In the genomic region with DNA sequence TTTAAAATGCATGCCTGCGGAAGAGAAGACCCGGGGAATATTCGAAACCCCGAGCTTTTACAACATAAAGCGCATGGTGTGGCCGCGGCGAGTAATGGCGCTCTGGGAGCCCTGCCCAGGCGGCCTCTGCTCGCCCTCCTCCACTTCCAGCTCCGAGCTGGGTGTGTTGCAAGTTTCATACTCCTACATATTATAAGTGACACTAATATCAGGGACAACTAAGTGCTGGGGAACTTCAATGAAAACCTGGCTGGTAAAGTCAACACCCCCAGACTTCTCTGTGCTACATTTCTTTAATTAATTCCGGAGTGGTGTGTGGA, we compare ENCODE assay signal across 1 cellular context.
TF ChIP-seq lines count a peak whose summit lies in the region.

No MANE protein-coding gene starts in this region.

TF ChIP-seq in H1, 55 proteins besides CTCF, POLR2A, EP300 and RAD21:
- TF ChIP-seq CBX8 (IDR thresholded peaks at IDR 0.05; ENCODE audit: borderline replicate concordance, low read depth, low read length) (no peak), SIN3A (conservative IDR thresholded peaks at IDR 0.05 in 1 of 2, IDR thresholded peaks at IDR 0.05 in 1 of 2; ENCODE audit: low read depth in 1 of 2, low read length in 2 of 2) (no peak), CHD2 (IDR thresholded peaks at IDR 0.05; ENCODE audit: low read length) (no peak), YY1 (IDR thresholded peaks at IDR 0.05; ENCODE audit: low read depth, low read length) (peak; percentile 80), KDM5A (IDR thresholded peaks at IDR 0.05; ENCODE audit: low read length) (no peak)
